ENCODE assay signal across 19 cellular contexts in genomic region chrX:47776301-47776700, GRCh38.
"Had no signal": no experiment of that assay in that cellular context is flagged by ENCODE, and none has a peak within 500 bp of the region (broad histone marks: within the 10 kb centered on the region; RNA-seq: fewer than 3 reads in every experiment).

No MANE protein-coding gene starts in this region.

- H3K27ac ChIP-seq: coronary artery, dorsolateral prefrontal cortex, esophagus muscularis mucosa, foreskin keratinocyte, gastroesophageal sphincter, heart left ventricle, hepatocyte, left lung, lower lobe of right lung had no signal

- H3K9me3 ChIP-seq: gastroesophageal sphincter, left lung, lower lobe of right lung had no signal

- DNase-seq: dermis blood vessel endothelial cell; dorsolateral prefrontal cortex; effector CD4-positive, alpha-beta T cell; effector memory CD4-positive, alpha-beta T cell; foreskin keratinocyte; heart left ventricle; hypothalamus; left cardiac atrium; left lung; left ventricle myocardium superior; lower lobe of right lung; mesenchymal stem cell; naive thymus-derived CD4-positive, alpha-beta T cell; natural killer cell had no signal

- H3K9me3 Mint-ChIP-seq: natural killer cell had no signal

- H3K36me3 ChIP-seq: esophagus muscularis mucosa, gastroesophageal sphincter, heart left ventricle, left lung, lower lobe of right lung had no signal

- H3K4me1 Mint-ChIP-seq: mesothelial cell of epicardium; naive thymus-derived CD4-positive, alpha-beta T cell; natural killer cell had no signal

- H3K4me3 ChIP-seq: coronary artery, dorsolateral prefrontal cortex, esophagus muscularis mucosa, gastroesophageal sphincter, heart left ventricle, hepatocyte, left lung, lower lobe of right lung had no signal

- H3K27ac Mint-ChIP-seq: mesothelial cell of epicardium; naive thymus-derived CD4-positive, alpha-beta T cell; natural killer cell had no signal

- H3K27me3 ChIP-seq: esophagus muscularis mucosa, foreskin keratinocyte, gastroesophageal sphincter, hepatocyte, left lung had no signal

- H3K36me3 Mint-ChIP-seq: mesothelial cell of epicardium; naive thymus-derived CD4-positive, alpha-beta T cell; natural killer cell had no signal

- H3K4me1 ChIP-seq: esophagus muscularis mucosa, foreskin keratinocyte, gastroesophageal sphincter, heart left ventricle, left lung, lower lobe of right lung had no signal

- H3K4me3 Mint-ChIP-seq: mesothelial cell of epicardium; naive thymus-derived CD4-positive, alpha-beta T cell; natural killer cell had no signal
